In genomic region chr1:205680073-205680851, GRCh38 we compare ENCODE assay signal across 7 cellular contexts. TPM values are rescaled to one million over a fixed set of nuclear protein-coding genes. Genes with fewer than 3 reads are reported as not detected.
DNase-seq lines count a peak whose midpoint lies in the region; ATAC-seq and TF ChIP-seq lines count a peak whose summit lies in the region.

Gene SLC45A3 (minus strand): TSS chr1:205680509. CDS start chr1:205664656, 15,853 bp downstream.

- CTCF ChIA-PET in GM10248 (lab: Yijun Ruan, JAX), result interaction anchor here (0.7 to 6.1 kb wide), 4 partner anchors 13 to 31 kb away, joined by 3 to 46 read pairs (median 7); no protein-coding TSS in a partner anchor

- H3K4me3 Mint-ChIP-seq in stimulated activated naive CD8-positive, alpha-beta T cell treated with anti-CD3 and anti-CD28 coated beads, Interleukin-15, amount 100 ng/mL, for 72 hours, result peak within 1 kb of the TSS; percentile 86

- no peaks in the 10 kb centered on the region for H3K36me3 ChIP-seq in muscle layer of colon (ENCODE audit: insufficient read depth, low read length)

- H3K27ac Mint-ChIP-seq in stimulated activated naive CD8-positive, alpha-beta T cell treated with anti-CD3 and anti-CD28 coated beads, Interleukin-15, amount 100 ng/mL, for 72 hours, result peak within 1 kb of the TSS in 1 of 2 donors; percentile 41

- H3K4me3 ChIP-seq in muscle layer of colon (ENCODE audit: low read depth in 1 of 2, low read length in 2 of 2), result peak within 1 kb of the TSS; percentile 32 to 71

- H3K9me3 Mint-ChIP-seq in stimulated activated naive CD8-positive, alpha-beta T cell treated with anti-CD3 and anti-CD28 coated beads, Interleukin-15, amount 100 ng/mL, for 72 hours, result no peaks in the 10 kb centered on the region

- POLR2A ChIA-PET in GM10248 (lab: Yijun Ruan, JAX), result no interaction called here

- no peak within 1 kb of the TSS for H3K27ac ChIP-seq in muscle layer of colon (ENCODE audit: low read depth, low read length)

- peaks cover 19% of the 10 kb centered on the region for H3K4me1 Mint-ChIP-seq in stimulated activated naive CD8-positive, alpha-beta T cell treated with anti-CD3 and anti-CD28 coated beads, Interleukin-15, amount 100 ng/mL, for 72 hours

- no peaks in the 10 kb centered on the region for H3K27me3 ChIP-seq in muscle layer of colon (ENCODE audit: control insufficient read depth in 1 of 2, insufficient read depth in 2 of 2, low read length in 2 of 2)

- no peak within 1 kb of the TSS for H3K9ac ChIP-seq in muscle layer of colon (ENCODE audit: low read length)

- no peak for TF ChIP-seq POLR2A in GM18505 (IDR thresholded peaks at IDR 0.05; ENCODE audit: borderline replicate concordance, extremely low read depth, insufficient read depth, insufficient read length)

- H3K27me3 Mint-ChIP-seq in stimulated activated naive CD8-positive, alpha-beta T cell treated with anti-CD3 and anti-CD28 coated beads, Interleukin-15, amount 100 ng/mL, for 72 hours, result peaks cover 48% of the 10 kb centered on the region

- in situ Hi-C loops in endometrial microvascular endothelial cells (cut with HindIII; ENCODE audit: inconsistent ontology term, low pct_unique_long_range_greater_than_20kb, low sequenced_read_pairs), result no loop called here

- peaks cover 9% of the 10 kb centered on the region for H3K4me1 ChIP-seq in muscle layer of colon (ENCODE audit: insufficient read depth, low read length)

- DNase-seq in GM10248 (ENCODE audit: extremely low spot score), result peak; percentile 53
- peak; percentile 51 to 70 for DNase-seq in Kasumi-1 (lab: John Stamatoyannopoulos, UW)
- peak; percentile 48 to 58 for DNase-seq in activated CD4-positive, alpha-beta T cell treated with anti-CD3 and anti-CD28 coated beads, Interleukin-2, amount 50 U/mL, for 48 hours
- DNase-seq in stimulated activated naive CD8-positive, alpha-beta T cell treated with anti-CD3 and anti-CD28 coated beads, Interleukin-15, amount 100 ng/mL, for 72 hours, result peak in 1 of 2 donors; percentile 38

- ATAC-seq in stimulated activated naive CD8-positive, alpha-beta T cell treated with anti-CD3 and anti-CD28 coated beads, Interleukin-15, amount 100 ng/mL, for 72 hours, result peak; percentile 90
- ATAC-seq in GM18505 (IDR thresholded peaks at IDR 0.05; ENCODE audit: unreplicated experiment), result no peak

- TF ChIP-seq CTCF in GM10248 (IDR thresholded peaks at IDR 0.05; ENCODE audit: control extremely low read depth, extremely low read depth, low read depth, missing control alignments), result no peak

- H3K9me3 ChIP-seq in muscle layer of colon (ENCODE audit: low read length), result no peaks in the 10 kb centered on the region

RNA-seq across cellular contexts. Expression of gene SLC45A3, which starts in this region (rescaled TPM):
- total RNA-seq in endometrial microvascular endothelial cells (ENCODE audit: inconsistent ontology term), result 22.3 TPM
